ENCODE assay signal across 8 cellular contexts in genomic region chr9:71911908-71912325, GRCh38. TPM values are rescaled to one million over a fixed set of nuclear protein-coding genes. Genes with fewer than 3 reads are reported as not detected.
A peak's percentile ranks its signal among the peaks of the same experiment; 100 is the strongest.
DNase-seq lines count a peak whose midpoint lies in the region.

No MANE protein-coding gene starts in this region.

- no peaks in the 10 kb centered on the region for H3K27me3 ChIP-seq in iPS-18a (ENCODE audit: control insufficient read depth, insufficient read depth, low read length)

- peaks cover 16% of the 10 kb centered on the region for H3K4me1 ChIP-seq in iPS-18a (ENCODE audit: control insufficient read depth, low read depth, low read length)

- peak overlapping the region; percentile 86 for H3K4me3 ChIP-seq in iPS-18a (ENCODE audit: low read length)

- H3K36me3 ChIP-seq in iPS-18a (ENCODE audit: control insufficient read depth, low read depth, low read length): peaks cover 3% of the 10 kb centered on the region

- H3K27me3 Mint-ChIP-seq in activated naive CD8-positive, alpha-beta T cell treated with anti-CD3 and anti-CD28 coated beads for 36 hours: no peaks in the 10 kb centered on the region

- H3K4me1 Mint-ChIP-seq in activated naive CD8-positive, alpha-beta T cell treated with anti-CD3 and anti-CD28 coated beads for 36 hours: peaks cover 52% of the 10 kb centered on the region

- H3K9me3 Mint-ChIP-seq in activated naive CD8-positive, alpha-beta T cell treated with anti-CD3 and anti-CD28 coated beads for 36 hours: no peaks in the 10 kb centered on the region

- H3K27ac ChIP-seq in iPS-18a (ENCODE audit: low read length): peak overlapping the region; percentile 39

- H3K36me3 Mint-ChIP-seq in activated naive CD8-positive, alpha-beta T cell treated with anti-CD3 and anti-CD28 coated beads for 36 hours: peaks cover 5% of the 10 kb centered on the region

- H3K4me3 Mint-ChIP-seq in activated naive CD8-positive, alpha-beta T cell treated with anti-CD3 and anti-CD28 coated beads for 36 hours: peak overlapping the region; percentile 96

- peak; percentile 70 for DNase-seq in NCI-H2171 treated with DMSO at 0.1 percent for 48 hours (lab: John Stamatoyannopoulos, UW)
- no peak for DNase-seq in NCI-H2171 (lab: John Stamatoyannopoulos, UW)
- DNase-seq in activated naive CD8-positive, alpha-beta T cell treated with anti-CD3 and anti-CD28 coated beads for 36 hours: no peak
- peak; percentile 21 for DNase-seq in stromal cell of bone marrow (ENCODE audit: low read depth)
- DNase-seq in HCEC 1CT: no peak
- DNase-seq in NK-92 (lab: John Stamatoyannopoulos, UW; ENCODE audit: unreplicated experiment): no peak
- no peak for DNase-seq in NCI-H510A treated with DMSO at 0.1 percent for 48 hours (lab: John Stamatoyannopoulos, UW)

- no peaks in the 10 kb centered on the region for H3K9me3 ChIP-seq in iPS-18a (ENCODE audit: control insufficient read depth, low read depth, low read length)

- peak overlapping the region; percentile 65 for H3K9ac ChIP-seq in iPS-18a (ENCODE audit: low read length)

- H3K27ac Mint-ChIP-seq in activated naive CD8-positive, alpha-beta T cell treated with anti-CD3 and anti-CD28 coated beads for 36 hours: peak overlapping the region; percentile 96

RNA-seq across cellular contexts. Expression of gene C9orf85, which starts 0.5 kb away (rescaled TPM):
- 10 to 100 TPM; 13.1 to 13.2 TPM for total RNA-seq in activated naive CD8-positive, alpha-beta T cell treated with anti-CD3 and anti-CD28 coated beads for 36 hours

RNA-seq across cellular contexts. Expression of gene ABHD17B, which starts 0.9 kb away (rescaled TPM):
- 10 to 100 TPM; 14.8 to 15.5 TPM for total RNA-seq in activated naive CD8-positive, alpha-beta T cell treated with anti-CD3 and anti-CD28 coated beads for 36 hours

Comparison
In these comparisons a context has a peak if more than half of its experiments do, and no peak if none do; other contexts are left out.
1. DNase-seq: peak in NCI-H2171 treated with DMSO at 0.1 percent for 48 hours (single experiment) and stromal cell of bone marrow (single experiment); none in NCI-H2171 (single experiment), activated naive CD8-positive, alpha-beta T cell treated with anti-CD3 and anti-CD28 coated beads for 36 hours (single experiment), HCEC 1CT (single experiment), NK-92 (single experiment) and NCI-H510A treated with DMSO at 0.1 percent for 48 hours (single experiment).